ENCODE assay signal across 10 cellular contexts in genomic region chr16:55323637-55324490, GRCh38. TPM values are rescaled to one million over a fixed set of nuclear protein-coding genes. Genes with fewer than 3 reads are reported as not detected.
DNase-seq lines count a peak whose midpoint lies in the region; ATAC-seq and TF ChIP-seq lines count a peak whose summit lies in the region.
"Had no signal": no experiment of that assay in that cellular context is flagged by ENCODE, and none has a peak within 500 bp of the region (broad histone marks: within the 10 kb centered on the region; RNA-seq: fewer than 3 reads in every experiment).

Gene IRX6, plus strand, starts transcription at chr16:55324203. Its CDS starts 889 bp downstream, at chr16:55325092.

- no peaks in the 10 kb centered on the region for H3K36me3 Mint-ChIP-seq in CD4-positive, alpha-beta memory T cell

- H3K4me1 Mint-ChIP-seq in CD4-positive, alpha-beta memory T cell: no peaks in the 10 kb centered on the region

- H3K36me3 ChIP-seq in gastroesophageal sphincter (no peaks in the 10 kb centered on the region), psoas muscle (ENCODE audit: insufficient read depth in 1 of 2, low read depth in 1 of 2) (no peaks in the 10 kb centered on the region)
- no peaks in the 10 kb centered on the region for H3K36me3 ChIP-seq in CD4-positive, alpha-beta memory T cell (ENCODE audit: insufficient read depth, low read length)
- H3K36me3 ChIP-seq: stomach had no signal

- H3K27me3 Mint-ChIP-seq in CD4-positive, alpha-beta memory T cell: peaks cover 28 to 29% of the 10 kb centered on the region in 2 donors

- CTCF ChIA-PET in CD4-positive, alpha-beta memory T cell (lab: Charles Lee; ENCODE audit: partially characterized antibody): no interaction called here

- H3K9me3 ChIP-seq in gastroesophageal sphincter (no peaks in the 10 kb centered on the region), psoas muscle (no peaks in the 10 kb centered on the region)
- no peaks in the 10 kb centered on the region for H3K9me3 ChIP-seq in CD4-positive, alpha-beta memory T cell (ENCODE audit: control insufficient read depth in 1 of 2, low read length in 2 of 2)
- H3K9me3 ChIP-seq: stomach had no signal

- no peak for TF ChIP-seq EP300 in gastroesophageal sphincter (IDR thresholded peaks at IDR 0.05)

- H3K4me3 Mint-ChIP-seq in CD4-positive, alpha-beta memory T cell: no peak within 1 kb of the TSS

- intact Hi-C loops in psoas muscle (cut with DNase I): loop anchor here in 1 of 2 donors (5.0 kb wide), 1 partner anchor 202 kb away; no protein-coding TSS in a partner anchor
- intact Hi-C loops in CD4-positive, alpha-beta memory T cell (cut with micrococcal nuclease): no loop called here

- TF ChIP-seq POLR2A in gastroesophageal sphincter (IDR thresholded peaks at IDR 0.05): no peak

- no peak within 1 kb of the TSS for H3K4me3 ChIP-seq in GM12865 (ENCODE audit: low read depth, low read length)
- H3K4me3 ChIP-seq in gastroesophageal sphincter: peak within 1 kb of the TSS in 1 of 2 donors; percentile 10
- peak within 1 kb of the TSS; percentile 61 for H3K4me3 ChIP-seq in psoas muscle
- H3K4me3 ChIP-seq in CD4-positive, alpha-beta memory T cell (ENCODE audit: low read length in 2 of 2): no peak within 1 kb of the TSS

- H3K27me3 ChIP-seq in gastroesophageal sphincter (peaks cover 92% of the 10 kb centered on the region), psoas muscle (ENCODE audit: insufficient read depth in 3 of 3, low read length in 2 of 3) (peaks cover 0 to 36% (median 0%) of the 10 kb centered on the region in 3 donors)
- H3K27me3 ChIP-seq in CD4-positive, alpha-beta memory T cell (ENCODE audit: insufficient read depth, low read length): peaks cover 8% of the 10 kb centered on the region

- 0 to 8% methylated on average over 3 to 14 of the region's 63 CpGs for WGBS in gastroesophageal sphincter (ENCODE audit: low coverage in 1 of 2), 2 donors
- 1% methylated on average over 47 to 63 of the region's 63 CpGs for WGBS in psoas muscle, 3 donors

- H3K27ac ChIP-seq in gastroesophageal sphincter (no peak within 1 kb of the TSS), psoas muscle (peak within 1 kb of the TSS; percentile 16)
- H3K27ac ChIP-seq in CD4-positive, alpha-beta memory T cell (ENCODE audit: low read depth, low read length): no peak within 1 kb of the TSS
- H3K27ac ChIP-seq: stomach had no signal

- H3K4me1 ChIP-seq in gastroesophageal sphincter (peaks cover 0 to 21% (median 8%) of the 10 kb centered on the region in 3 donors), psoas muscle (no peaks in the 10 kb centered on the region)
- no peaks in the 10 kb centered on the region for H3K4me1 ChIP-seq in CD4-positive, alpha-beta memory T cell (ENCODE audit: insufficient read depth, low read length)

- TF ChIP-seq CTCF in GM12865 (IDR thresholded peaks at IDR 0.05; ENCODE audit: insufficient read depth, low read depth, low read length, missing control alignments): peak; percentile 9
- TF ChIP-seq CTCF in gastroesophageal sphincter (IDR thresholded peaks at IDR 0.05): peak in 1 of 4 experiments; percentile 11
- peak; percentile 59 for TF ChIP-seq CTCF in psoas muscle (IDR thresholded peaks at IDR 0.05)

- no peak within 1 kb of the TSS for H3K27ac Mint-ChIP-seq in CD4-positive, alpha-beta memory T cell

- DNase-seq in GM12865 (ENCODE audit: low read depth) (no peak), NCI-H748 treated with DMSO at 0.1 percent for 48 hours (lab: John Stamatoyannopoulos, UW) (peak; percentile 5), psoas muscle (peak; percentile 78 to 90)
- DNase-seq in CD4-positive, alpha-beta memory T cell: no peak
- DNase-seq in activated CD8-positive, alpha-beta memory T cell treated with anti-CD3 and anti-CD28 coated beads, Interleukin-2, amount 50 U/mL, for 4 hours: no peak
- DNase-seq: NCI-H526 treated with DMSO at 0.1 percent for 48 hours, stomach had no signal

- peak; percentile 71 for ATAC-seq in gastroesophageal sphincter
- ATAC-seq in psoas muscle: peak; percentile 75 to 87 (median 86)
- no peak for ATAC-seq in GM21526 (IDR thresholded peaks at IDR 0.05; ENCODE audit: low FRiP score, unreplicated experiment)
- no peak for ATAC-seq in HG02642 (IDR thresholded peaks at IDR 0.05; ENCODE audit: poor library complexity, unreplicated experiment)

- POLR2A ChIA-PET in CD4-positive, alpha-beta memory T cell (lab: Charles Lee; ENCODE audit: partially characterized antibody): no interaction called here

- H3K9me3 Mint-ChIP-seq in CD4-positive, alpha-beta memory T cell: no peaks in the 10 kb centered on the region

RNA-seq across cellular contexts. Expression of gene IRX6, which starts in this region (rescaled TPM):
- under 1 TPM in 2 of 4 donors, not detected in 2; 0.12 to 0.64 TPM for total RNA-seq in gastroesophageal sphincter
- total RNA-seq in psoas muscle: 1 to 10 TPM in 2 of 4 donors, under 1 TPM in 2; 0.32 to 2.1 (median 0.74) TPM
- 1 to 10 TPM in 2 of 3 donors, under 1 TPM in 1; 0.46 to 6.1 (median 1.7) TPM for polyA plus RNA-seq in psoas muscle
- total RNA-seq in CD4-positive, alpha-beta memory T cell: not detected
- polyA plus RNA-seq in CD4-positive, alpha-beta memory T cell: not detected
- total RNA-seq: stomach had no signal

Comparison
In these comparisons a context has a peak if more than half of its experiments do, and no peak if none do; other contexts are left out.
1. Peak in ATAC-seq in gastroesophageal sphincter; RNA of the gene not detected or under 1 TPM.
2. DNase-seq: peak in NCI-H748 treated with DMSO at 0.1 percent for 48 hours (single experiment) and psoas muscle (2 of 2); none in GM12865 (single experiment), CD4-positive, alpha-beta memory T cell (0 of 5) and activated CD8-positive, alpha-beta memory T cell treated with anti-CD3 and anti-CD28 coated beads, Interleukin-2, amount 50 U/mL, for 4 hours (single experiment).
3. ATAC-seq: peak in psoas muscle (4 of 4); none in GM21526 (single experiment) and HG02642 (single experiment).